26 cellular contexts compared by ENCODE assay signal in genomic region chr18:13061630-13062189, GRCh38.
"Had no signal": no experiment of that assay in that cellular context is flagged by ENCODE, and none has a peak within 500 bp of the region (broad histone marks: within the 10 kb centered on the region; RNA-seq: fewer than 3 reads in every experiment).

No MANE protein-coding gene starts in this region.

- FAIRE-seq: frontal cortex, islet of Langerhans had no signal

- H3K27ac Mint-ChIP-seq: mesothelial cell of epicardium; natural killer cell treated with Interleukin-12 subunit alpha and Interleukin-12 subunit beta and Interleukin-15 and Interleukin-18, amount 100 ng/mL, for 72 hours; progenitor cell of endocrine pancreas; stimulated activated naive B cell treated with anti-CD40 and anti-IgM and Interleukin-4, amounts not matched to agents 10 μg/mL and 1 μg/mL and 100 μg/mL, for 72 hours; stimulated activated naive CD8-positive, alpha-beta T cell treated with anti-CD3 and anti-CD28 coated beads, Interleukin-15, Interleukin-2, amounts not matched to agents 100 ng/mL and 50 ng/mL, for 24 hours had no signal

- H3K27me3 Mint-ChIP-seq: naive B cell; natural killer cell treated with Interleukin-12 subunit alpha and Interleukin-12 subunit beta and Interleukin-15 and Interleukin-18, amount 100 ng/mL, for 72 hours; progenitor cell of endocrine pancreas; stimulated activated naive B cell treated with anti-CD40 and anti-IgM and Interleukin-4, amounts not matched to agents 10 μg/mL and 1 μg/mL and 100 μg/mL, for 72 hours; stimulated activated naive CD8-positive, alpha-beta T cell treated with anti-CD3 and anti-CD28 coated beads, Interleukin-15, Interleukin-2, amounts not matched to agents 100 ng/mL and 50 ng/mL, for 24 hours had no signal

- H3K27me3 ChIP-seq: hepatocyte, neutrophil, sigmoid colon, suprapubic skin, transverse colon, upper lobe of right lung, vagina had no signal

- H3K79me2 ChIP-seq: hepatocyte, parathyroid adenoma had no signal

- H3K4me3 ChIP-seq: coronary artery, hepatocyte, lung, mucosa of descending colon, sigmoid colon, suprapubic skin, transverse colon, upper lobe of right lung, vagina had no signal

- H3K4me1 ChIP-seq: parathyroid adenoma, sigmoid colon, suprapubic skin, transverse colon, upper lobe of right lung had no signal

- H3K9ac ChIP-seq: parathyroid adenoma had no signal

- H2AFZ ChIP-seq: hepatocyte, parathyroid adenoma had no signal

- H3K4me3 Mint-ChIP-seq: mesothelial cell of epicardium; naive B cell; natural killer cell treated with Interleukin-12 subunit alpha and Interleukin-12 subunit beta and Interleukin-15 and Interleukin-18, amount 100 ng/mL, for 72 hours; neural crest cell; stimulated activated naive B cell treated with anti-CD40 and anti-IgM and Interleukin-4, amounts not matched to agents 10 μg/mL and 1 μg/mL and 100 μg/mL, for 72 hours; stimulated activated naive CD8-positive, alpha-beta T cell treated with anti-CD3 and anti-CD28 coated beads, Interleukin-15, Interleukin-2, amounts not matched to agents 100 ng/mL and 50 ng/mL, for 24 hours had no signal

- H3K9me3 ChIP-seq: mucosa of descending colon, neutrophil, sigmoid colon, suprapubic skin, transverse colon, upper lobe of right lung, vagina had no signal

- ATAC-seq: left colon; mucosa of descending colon; natural killer cell treated with Interleukin-12 subunit alpha and Interleukin-12 subunit beta and Interleukin-15 and Interleukin-18, amount 100 ng/mL, for 72 hours; stimulated activated naive B cell treated with anti-CD40 and anti-IgM and Interleukin-4, amounts not matched to agents 10 μg/mL and 1 μg/mL and 100 μg/mL, for 72 hours; upper lobe of right lung had no signal

- DNase-seq: dermis blood vessel endothelial cell; effector memory CD4-positive, alpha-beta T cell; left colon; mesenchymal stem cell; mucosa of descending colon; naive B cell; sigmoid colon; stimulated activated CD4-positive, alpha-beta T cell treated with anti-CD3 and anti-CD28 coated beads, Interleukin-2, amount 100 ng/mL, for 24 hours; stimulated activated CD4-positive, alpha-beta T cell treated with anti-CD3 and anti-CD28 coated beads, Interleukin-4, amount 100 ng/mL, for 4 hours; stimulated activated naive B cell treated with anti-CD40 and anti-IgM and Interleukin-4, amounts not matched to agents 10 μg/mL and 1 μg/mL and 100 μg/mL, for 72 hours; transverse colon; upper lobe of right lung had no signal

- H3K4me1 Mint-ChIP-seq: mesothelial cell of epicardium had no signal

- H3K27ac ChIP-seq: coronary artery, hepatocyte, neutrophil, parathyroid adenoma, sigmoid colon, suprapubic skin, transverse colon, upper lobe of right lung, vagina had no signal

- H3K9me3 Mint-ChIP-seq: natural killer cell treated with Interleukin-12 subunit alpha and Interleukin-12 subunit beta and Interleukin-15 and Interleukin-18, amount 100 ng/mL, for 72 hours; stimulated activated naive CD8-positive, alpha-beta T cell treated with anti-CD3 and anti-CD28 coated beads, Interleukin-15, Interleukin-2, amounts not matched to agents 100 ng/mL and 50 ng/mL, for 24 hours had no signal

- H3K4me2 ChIP-seq: hepatocyte had no signal
